ENCODE assay signal across 1 cellular context in the genomic region with DNA sequence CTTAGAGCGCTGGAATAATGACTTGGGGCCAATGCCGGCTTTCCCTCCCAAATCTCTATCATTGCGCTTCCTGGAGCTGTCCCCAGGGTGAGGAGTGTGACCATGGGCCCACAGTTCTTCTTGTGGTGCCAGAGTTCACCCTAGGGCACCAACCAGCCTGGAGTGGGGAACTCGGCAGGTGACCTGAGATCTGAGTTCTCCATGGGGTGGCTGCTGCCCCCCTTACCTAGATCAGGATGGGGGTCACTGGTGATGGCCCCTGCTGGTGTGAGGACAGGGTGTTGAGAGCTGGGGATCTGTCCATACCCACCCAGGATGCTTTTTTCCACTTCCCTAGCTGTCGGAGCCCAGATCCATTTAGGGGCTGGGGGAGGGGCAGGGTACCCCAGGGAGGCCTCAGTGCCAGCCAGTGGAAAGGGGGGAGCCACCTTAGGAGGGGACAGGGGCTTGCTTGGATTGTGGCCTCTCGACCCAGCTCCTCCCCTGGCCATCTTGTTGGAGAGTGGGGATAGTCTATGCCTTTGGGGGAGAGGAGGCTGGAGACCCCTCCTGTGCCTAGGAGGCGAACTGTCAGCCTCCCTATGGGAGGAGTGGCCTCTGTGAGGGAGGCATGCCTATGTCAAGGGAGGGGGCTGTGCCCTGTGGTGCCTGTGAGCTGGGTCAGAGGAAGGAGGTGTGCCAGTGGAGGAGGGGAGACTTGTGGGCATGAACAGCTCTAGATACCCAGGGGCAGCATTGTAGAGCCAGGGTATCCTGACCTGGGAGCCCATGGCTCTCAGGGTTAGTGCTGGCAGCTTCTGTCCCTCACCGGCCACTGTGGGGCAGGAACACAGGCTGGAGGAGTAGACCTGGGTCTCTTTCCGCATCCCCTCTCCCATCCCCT.
TF ChIP-seq lines count a peak whose summit lies in the region.

No MANE protein-coding gene starts in this region.

TF ChIP-seq in HCT116, 20 proteins besides CTCF, POLR2A, EP300 and RAD21 (continued from another document):
- TF ChIP-seq CEBPB (IDR thresholded peaks at IDR 0.05; ENCODE audit: low read depth), result no peak
- TF ChIP-seq ZBTB33 (IDR thresholded peaks at IDR 0.05; ENCODE audit: extremely low read depth, insufficient replicate concordance, low read length), result no peak
- no peak for TF ChIP-seq ATF3 (IDR thresholded peaks at IDR 0.05)
- no peak for TF ChIP-seq JUND (IDR thresholded peaks at IDR 0.05)
- no peak for TF ChIP-seq ZFX (IDR thresholded peaks at IDR 0.05)
- no peak for TF ChIP-seq SP1 (IDR thresholded peaks at IDR 0.05; ENCODE audit: low read depth)
